Comparison of ENCODE assay signal across 2 cellular contexts in the genomic region with DNA sequence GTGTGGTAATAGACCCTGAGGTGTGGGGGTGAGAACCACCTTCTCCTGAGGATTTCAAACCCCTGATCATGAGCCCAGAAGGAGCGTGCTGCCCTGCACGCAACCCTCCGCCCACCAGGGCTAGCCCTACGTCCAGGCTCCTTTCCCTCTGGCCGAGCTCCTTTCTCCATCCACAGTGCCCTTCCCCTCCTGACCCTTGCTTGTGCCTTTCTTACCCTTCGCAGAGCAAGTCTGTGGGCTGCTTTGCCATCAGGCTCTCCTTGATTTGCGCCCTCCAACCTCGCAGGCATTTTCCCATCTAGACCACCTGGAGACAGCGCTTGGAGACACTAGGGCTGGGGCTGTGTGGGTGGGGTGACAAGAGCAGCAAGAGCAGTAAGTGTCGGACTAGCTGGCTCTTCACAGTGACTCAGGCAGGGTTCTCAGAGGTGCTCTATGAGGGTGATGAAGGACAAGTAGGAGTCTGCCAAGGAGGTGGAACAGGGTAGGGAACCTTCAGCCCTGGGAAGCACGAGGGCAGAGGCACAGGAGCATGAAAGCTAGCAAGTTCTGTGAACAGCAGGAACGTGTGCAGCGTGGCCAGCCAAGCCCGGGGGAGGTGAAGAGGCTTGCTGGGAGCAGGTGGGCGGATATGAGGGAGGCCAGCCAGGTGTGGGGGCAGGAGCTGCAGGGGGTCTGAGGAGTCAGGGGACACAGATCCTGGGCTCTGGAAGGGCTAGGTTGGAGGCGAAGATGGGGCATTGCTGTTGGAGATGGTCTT.
TF ChIP-seq lines count a peak whose summit lies in the region.

No MANE protein-coding gene starts in this region.

TF ChIP-seq in HEK293, 187 proteins besides CTCF, POLR2A, EP300 and RAD21 (continued from another document):
- TF ChIP-seq, protein P1, sequence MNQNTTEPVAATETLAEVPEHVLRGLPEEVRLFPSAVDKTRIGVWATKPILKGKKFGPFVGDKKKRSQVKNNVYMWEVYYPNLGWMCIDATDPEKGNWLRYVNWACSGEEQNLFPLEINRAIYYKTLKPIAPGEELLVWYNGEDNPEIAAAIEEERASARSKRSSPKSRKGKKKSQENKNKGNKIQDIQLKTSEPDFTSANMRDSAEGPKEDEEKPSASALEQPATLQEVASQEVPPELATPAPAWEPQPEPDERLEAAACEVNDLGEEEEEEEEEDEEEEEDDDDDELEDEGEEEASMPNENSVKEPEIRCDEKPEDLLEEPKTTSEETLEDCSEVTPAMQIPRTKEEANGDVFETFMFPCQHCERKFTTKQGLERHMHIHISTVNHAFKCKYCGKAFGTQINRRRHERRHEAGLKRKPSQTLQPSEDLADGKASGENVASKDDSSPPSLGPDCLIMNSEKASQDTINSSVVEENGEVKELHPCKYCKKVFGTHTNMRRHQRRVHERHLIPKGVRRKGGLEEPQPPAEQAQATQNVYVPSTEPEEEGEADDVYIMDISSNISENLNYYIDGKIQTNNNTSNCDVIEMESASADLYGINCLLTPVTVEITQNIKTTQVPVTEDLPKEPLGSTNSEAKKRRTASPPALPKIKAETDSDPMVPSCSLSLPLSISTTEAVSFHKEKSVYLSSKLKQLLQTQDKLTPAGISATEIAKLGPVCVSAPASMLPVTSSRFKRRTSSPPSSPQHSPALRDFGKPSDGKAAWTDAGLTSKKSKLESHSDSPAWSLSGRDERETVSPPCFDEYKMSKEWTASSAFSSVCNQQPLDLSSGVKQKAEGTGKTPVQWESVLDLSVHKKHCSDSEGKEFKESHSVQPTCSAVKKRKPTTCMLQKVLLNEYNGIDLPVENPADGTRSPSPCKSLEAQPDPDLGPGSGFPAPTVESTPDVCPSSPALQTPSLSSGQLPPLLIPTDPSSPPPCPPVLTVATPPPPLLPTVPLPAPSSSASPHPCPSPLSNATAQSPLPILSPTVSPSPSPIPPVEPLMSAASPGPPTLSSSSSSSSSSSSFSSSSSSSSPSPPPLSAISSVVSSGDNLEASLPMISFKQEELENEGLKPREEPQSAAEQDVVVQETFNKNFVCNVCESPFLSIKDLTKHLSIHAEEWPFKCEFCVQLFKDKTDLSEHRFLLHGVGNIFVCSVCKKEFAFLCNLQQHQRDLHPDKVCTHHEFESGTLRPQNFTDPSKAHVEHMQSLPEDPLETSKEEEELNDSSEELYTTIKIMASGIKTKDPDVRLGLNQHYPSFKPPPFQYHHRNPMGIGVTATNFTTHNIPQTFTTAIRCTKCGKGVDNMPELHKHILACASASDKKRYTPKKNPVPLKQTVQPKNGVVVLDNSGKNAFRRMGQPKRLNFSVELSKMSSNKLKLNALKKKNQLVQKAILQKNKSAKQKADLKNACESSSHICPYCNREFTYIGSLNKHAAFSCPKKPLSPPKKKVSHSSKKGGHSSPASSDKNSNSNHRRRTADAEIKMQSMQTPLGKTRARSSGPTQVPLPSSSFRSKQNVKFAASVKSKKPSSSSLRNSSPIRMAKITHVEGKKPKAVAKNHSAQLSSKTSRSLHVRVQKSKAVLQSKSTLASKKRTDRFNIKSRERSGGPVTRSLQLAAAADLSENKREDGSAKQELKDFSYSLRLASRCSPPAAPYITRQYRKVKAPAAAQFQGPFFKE (tag by site-specific recombination; IDR thresholded peaks at IDR 0.05; ENCODE audit: borderline replicate concordance) = no peak
- peak; percentile 89 for TF ChIP-seq EGR2 (tag by site-specific recombination; IDR thresholded peaks at IDR 0.05; ENCODE audit: low read depth)
- no peak for TF ChIP-seq ZNF76 (tag by site-specific recombination; IDR thresholded peaks at IDR 0.05; ENCODE audit: borderline replicate concordance, low read depth)
- no peak for TF ChIP-seq KLF9 (tag by site-specific recombination; IDR thresholded peaks at IDR 0.05; ENCODE audit: low read depth)

TF ChIP-seq in HepG2, 621 proteins besides CTCF, POLR2A, EP300 and RAD21 (continued from another document and continues in another):
- TF ChIP-seq, protein P2, sequence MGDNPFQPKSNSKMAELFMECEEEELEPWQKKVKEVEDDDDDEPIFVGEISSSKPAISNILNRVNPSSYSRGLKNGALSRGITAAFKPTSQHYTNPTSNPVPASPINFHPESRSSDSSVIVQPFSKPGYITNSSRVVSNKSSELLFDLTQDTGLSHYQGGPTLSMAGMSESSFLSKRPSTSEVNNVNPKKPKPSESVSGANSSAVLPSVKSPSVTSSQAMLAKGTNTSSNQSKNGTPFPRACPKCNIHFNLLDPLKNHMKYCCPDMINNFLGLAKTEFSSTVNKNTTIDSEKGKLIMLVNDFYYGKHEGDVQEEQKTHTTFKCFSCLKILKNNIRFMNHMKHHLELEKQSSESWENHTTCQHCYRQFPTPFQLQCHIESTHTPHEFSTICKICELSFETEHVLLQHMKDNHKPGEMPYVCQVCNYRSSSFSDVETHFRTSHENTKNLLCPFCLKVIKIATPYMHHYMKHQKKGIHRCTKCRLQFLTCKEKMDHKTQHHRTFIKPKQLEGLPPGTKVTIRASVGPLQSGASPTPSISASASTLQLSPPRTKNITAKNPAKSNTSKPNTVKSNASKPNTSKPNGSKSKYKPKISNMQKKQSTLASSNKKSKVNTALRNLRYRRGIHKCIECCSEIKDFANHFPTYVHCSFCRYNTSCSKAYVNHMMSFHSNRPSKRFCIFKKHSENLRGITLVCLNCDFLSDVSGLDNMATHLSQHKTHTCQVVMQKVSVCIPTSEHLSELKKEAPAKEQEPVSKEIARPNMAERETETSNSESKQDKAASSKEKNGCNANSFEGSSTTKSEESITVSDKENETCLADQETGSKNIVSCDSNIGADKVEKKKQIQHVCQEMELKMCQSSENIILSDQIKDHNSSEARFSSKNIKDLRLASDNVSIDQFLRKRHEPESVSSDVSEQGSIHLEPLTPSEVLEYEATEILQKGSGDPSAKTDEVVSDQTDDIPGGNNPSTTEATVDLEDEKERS (CRISPR knock-in tag; IDR thresholded peaks at IDR 0.05) = no peak
- TF ChIP-seq MYNN (CRISPR knock-in tag; IDR thresholded peaks at IDR 0.05; ENCODE audit: low read depth) (no peak), ZNF333 (CRISPR knock-in tag; IDR thresholded peaks at IDR 0.05; ENCODE audit: borderline replicate concordance) (no peak), NONO (IDR thresholded peaks at IDR 0.05) (no peak), NONO (CRISPR knock-in tag; conservative IDR thresholded peaks at IDR 0.05) (peak; percentile 66), ZNF674 (CRISPR knock-in tag; IDR thresholded peaks at IDR 0.05; ENCODE audit: low read depth) (no peak), FOXK1 (CRISPR knock-in tag; IDR thresholded peaks at IDR 0.05; ENCODE audit: borderline replicate concordance, low read depth) (no peak), RBM39 (IDR thresholded peaks at IDR 0.05; ENCODE audit: low read depth, low read length, poor library complexity, severe bottlenecking) (peak; percentile 9), ZNF256 (CRISPR knock-in tag; conservative IDR thresholded peaks at IDR 0.05) (no peak), ARID2 (CRISPR knock-in tag; IDR thresholded peaks at IDR 0.05; ENCODE audit: borderline replicate concordance) (no peak), ZFP82 (CRISPR knock-in tag; IDR thresholded peaks at IDR 0.05; ENCODE audit: borderline replicate concordance) (no peak), NFATC3 (CRISPR knock-in tag; IDR thresholded peaks at IDR 0.05) (no peak), GABPB1 (CRISPR knock-in tag; IDR thresholded peaks at IDR 0.05) (no peak), POGZ (CRISPR knock-in tag; IDR thresholded peaks at IDR 0.05) (no peak), SRSF9 (IDR thresholded peaks at IDR 0.05; ENCODE audit: borderline replicate concordance, insufficient read depth, low read depth, low read length, poor library complexity, severe bottlenecking) (no peak), RORA (CRISPR knock-in tag; IDR thresholded peaks at IDR 0.05) (no peak), ZNF768 (CRISPR knock-in tag; IDR thresholded peaks at IDR 0.05) (no peak), RELA (CRISPR knock-in tag; IDR thresholded peaks at IDR 0.05) (no peak), ZNF383 (CRISPR knock-in tag; IDR thresholded peaks at IDR 0.05; ENCODE audit: borderline replicate concordance) (peak; percentile 9; the same call in 1 of the 2 replicates), ZNF224 (CRISPR knock-in tag; IDR thresholded peaks at IDR 0.05) (no peak), MTF2 (CRISPR knock-in tag; IDR thresholded peaks at IDR 0.05; ENCODE audit: borderline replicate concordance) (no peak)
- TF ChIP-seq, protein P3, sequence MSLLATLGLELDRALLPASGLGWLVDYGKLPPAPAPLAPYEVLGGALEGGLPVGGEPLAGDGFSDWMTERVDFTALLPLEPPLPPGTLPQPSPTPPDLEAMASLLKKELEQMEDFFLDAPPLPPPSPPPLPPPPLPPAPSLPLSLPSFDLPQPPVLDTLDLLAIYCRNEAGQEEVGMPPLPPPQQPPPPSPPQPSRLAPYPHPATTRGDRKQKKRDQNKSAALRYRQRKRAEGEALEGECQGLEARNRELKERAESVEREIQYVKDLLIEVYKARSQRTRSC (CRISPR knock-in tag; IDR thresholded peaks at IDR 0.05; ENCODE audit: low read depth) = no peak
- TF ChIP-seq, protein P4, sequence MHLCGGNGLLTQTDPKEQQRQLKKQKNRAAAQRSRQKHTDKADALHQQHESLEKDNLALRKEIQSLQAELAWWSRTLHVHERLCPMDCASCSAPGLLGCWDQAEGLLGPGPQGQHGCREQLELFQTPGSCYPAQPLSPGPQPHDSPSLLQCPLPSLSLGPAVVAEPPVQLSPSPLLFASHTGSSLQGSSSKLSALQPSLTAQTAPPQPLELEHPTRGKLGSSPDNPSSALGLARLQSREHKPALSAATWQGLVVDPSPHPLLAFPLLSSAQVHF (CRISPR knock-in tag; IDR thresholded peaks at IDR 0.05) = 0 out of 2 replicates have a peak, but pooled peaks have one; percentile 35
- TF ChIP-seq, protein P5, sequence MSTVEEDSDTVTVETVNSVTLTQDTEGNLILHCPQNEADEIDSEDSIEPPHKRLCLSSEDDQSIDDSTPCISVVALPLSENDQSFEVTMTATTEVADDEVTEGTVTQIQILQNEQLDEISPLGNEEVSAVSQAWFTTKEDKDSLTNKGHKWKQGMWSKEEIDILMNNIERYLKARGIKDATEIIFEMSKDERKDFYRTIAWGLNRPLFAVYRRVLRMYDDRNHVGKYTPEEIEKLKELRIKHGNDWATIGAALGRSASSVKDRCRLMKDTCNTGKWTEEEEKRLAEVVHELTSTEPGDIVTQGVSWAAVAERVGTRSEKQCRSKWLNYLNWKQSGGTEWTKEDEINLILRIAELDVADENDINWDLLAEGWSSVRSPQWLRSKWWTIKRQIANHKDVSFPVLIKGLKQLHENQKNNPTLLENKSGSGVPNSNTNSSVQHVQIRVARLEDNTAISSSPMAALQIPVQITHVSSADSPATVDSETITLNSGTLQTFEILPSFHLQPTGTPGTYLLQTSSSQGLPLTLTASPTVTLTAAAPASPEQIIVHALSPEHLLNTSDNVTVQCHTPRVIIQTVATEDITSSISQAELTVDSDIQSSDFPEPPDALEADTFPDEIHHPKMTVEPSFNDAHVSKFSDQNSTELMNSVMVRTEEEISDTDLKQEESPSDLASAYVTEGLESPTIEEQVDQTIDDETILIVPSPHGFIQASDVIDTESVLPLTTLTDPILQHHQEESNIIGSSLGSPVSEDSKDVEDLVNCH (CRISPR knock-in tag; IDR thresholded peaks at IDR 0.05) = no peak
- TF ChIP-seq, protein P6, sequence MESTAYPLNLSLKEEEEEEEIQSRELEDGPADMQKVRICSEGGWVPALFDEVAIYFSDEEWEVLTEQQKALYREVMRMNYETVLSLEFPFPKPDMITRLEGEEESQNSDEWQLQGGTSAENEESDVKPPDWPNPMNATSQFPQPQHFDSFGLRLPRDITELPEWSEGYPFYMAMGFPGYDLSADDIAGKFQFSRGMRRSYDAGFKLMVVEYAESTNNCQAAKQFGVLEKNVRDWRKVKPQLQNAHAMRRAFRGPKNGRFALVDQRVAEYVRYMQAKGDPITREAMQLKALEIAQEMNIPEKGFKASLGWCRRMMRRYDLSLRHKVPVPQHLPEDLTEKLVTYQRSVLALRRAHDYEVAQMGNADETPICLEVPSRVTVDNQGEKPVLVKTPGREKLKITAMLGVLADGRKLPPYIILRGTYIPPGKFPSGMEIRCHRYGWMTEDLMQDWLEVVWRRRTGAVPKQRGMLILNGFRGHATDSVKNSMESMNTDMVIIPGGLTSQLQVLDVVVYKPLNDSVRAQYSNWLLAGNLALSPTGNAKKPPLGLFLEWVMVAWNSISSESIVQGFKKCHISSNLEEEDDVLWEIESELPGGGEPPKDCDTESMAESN (CRISPR knock-in tag; conservative IDR thresholded peaks at IDR 0.05) = peak; percentile 5; the same call in 1 of the 2 replicates
- TF ChIP-seq, protein P7, sequence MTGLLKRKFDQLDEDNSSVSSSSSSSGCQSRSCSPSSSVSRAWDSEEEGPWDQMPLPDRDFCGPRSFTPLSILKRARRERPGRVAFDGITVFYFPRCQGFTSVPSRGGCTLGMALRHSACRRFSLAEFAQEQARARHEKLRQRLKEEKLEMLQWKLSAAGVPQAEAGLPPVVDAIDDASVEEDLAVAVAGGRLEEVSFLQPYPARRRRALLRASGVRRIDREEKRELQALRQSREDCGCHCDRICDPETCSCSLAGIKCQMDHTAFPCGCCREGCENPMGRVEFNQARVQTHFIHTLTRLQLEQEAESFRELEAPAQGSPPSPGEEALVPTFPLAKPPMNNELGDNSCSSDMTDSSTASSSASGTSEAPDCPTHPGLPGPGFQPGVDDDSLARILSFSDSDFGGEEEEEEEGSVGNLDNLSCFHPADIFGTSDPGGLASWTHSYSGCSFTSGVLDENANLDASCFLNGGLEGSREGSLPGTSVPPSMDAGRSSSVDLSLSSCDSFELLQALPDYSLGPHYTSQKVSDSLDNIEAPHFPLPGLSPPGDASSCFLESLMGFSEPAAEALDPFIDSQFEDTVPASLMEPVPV (CRISPR knock-in tag; IDR thresholded peaks at IDR 0.05) = 0 out of 2 replicates have a peak, but pooled peaks have one; percentile 26
- TF ChIP-seq, protein P8, sequence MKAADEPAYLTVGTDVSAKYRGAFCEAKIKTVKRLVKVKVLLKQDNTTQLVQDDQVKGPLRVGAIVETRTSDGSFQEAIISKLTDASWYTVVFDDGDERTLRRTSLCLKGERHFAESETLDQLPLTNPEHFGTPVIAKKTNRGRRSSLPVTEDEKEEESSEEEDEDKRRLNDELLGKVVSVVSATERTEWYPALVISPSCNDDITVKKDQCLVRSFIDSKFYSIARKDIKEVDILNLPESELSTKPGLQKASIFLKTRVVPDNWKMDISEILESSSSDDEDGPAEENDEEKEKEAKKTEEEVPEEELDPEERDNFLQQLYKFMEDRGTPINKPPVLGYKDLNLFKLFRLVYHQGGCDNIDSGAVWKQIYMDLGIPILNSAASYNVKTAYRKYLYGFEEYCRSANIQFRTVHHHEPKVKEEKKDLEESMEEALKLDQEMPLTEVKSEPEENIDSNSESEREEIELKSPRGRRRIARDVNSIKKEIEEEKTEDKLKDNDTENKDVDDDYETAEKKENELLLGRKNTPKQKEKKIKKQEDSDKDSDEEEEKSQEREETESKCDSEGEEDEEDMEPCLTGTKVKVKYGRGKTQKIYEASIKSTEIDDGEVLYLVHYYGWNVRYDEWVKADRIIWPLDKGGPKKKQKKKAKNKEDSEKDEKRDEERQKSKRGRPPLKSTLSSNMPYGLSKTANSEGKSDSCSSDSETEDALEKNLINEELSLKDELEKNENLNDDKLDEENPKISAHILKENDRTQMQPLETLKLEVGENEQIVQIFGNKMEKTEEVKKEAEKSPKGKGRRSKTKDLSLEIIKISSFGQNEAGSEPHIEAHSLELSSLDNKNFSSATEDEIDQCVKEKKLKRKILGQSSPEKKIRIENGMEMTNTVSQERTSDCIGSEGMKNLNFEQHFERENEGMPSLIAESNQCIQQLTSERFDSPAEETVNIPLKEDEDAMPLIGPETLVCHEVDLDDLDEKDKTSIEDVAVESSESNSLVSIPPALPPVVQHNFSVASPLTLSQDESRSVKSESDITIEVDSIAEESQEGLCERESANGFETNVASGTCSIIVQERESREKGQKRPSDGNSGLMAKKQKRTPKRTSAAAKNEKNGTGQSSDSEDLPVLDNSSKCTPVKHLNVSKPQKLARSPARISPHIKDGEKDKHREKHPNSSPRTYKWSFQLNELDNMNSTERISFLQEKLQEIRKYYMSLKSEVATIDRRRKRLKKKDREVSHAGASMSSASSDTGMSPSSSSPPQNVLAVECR (CRISPR knock-in tag; IDR thresholded peaks at IDR 0.05; ENCODE audit: borderline replicate concordance) = no peak
